30 cellular contexts compared by ENCODE assay signal in the genomic region with DNA sequence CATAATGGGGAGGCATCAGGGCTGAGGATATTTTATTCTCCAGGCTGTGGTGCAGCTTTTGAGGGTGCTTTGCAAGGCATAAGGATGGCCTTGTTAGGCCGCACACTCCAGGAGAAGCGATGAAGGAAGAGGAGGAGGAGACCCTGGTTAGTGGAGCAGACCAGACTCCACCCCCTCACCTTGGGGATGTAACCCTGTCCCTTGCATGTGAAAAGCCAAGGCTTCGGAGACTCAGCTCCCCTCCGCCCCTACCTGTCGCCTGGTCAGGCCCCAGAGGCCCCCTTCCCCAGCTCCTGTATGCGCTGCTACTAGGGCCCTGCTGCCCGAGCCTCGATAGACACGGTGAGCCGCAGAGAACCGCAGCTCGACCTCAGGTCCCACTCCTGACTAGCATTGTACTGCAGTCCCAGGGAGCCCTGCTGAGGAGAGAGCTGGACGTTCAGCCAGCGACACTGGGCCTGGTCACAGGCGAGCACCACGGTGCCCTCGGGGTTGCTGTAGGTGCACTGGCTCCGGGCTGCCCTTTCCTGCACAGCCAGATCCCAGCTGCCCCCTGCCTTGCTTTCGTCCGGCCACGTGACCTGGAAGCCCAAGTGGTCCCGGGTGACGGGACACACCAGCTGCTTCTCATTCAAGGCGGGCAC. TPM values are rescaled to one million over a fixed set of nuclear protein-coding genes. Genes with fewer than 3 reads are reported as not detected.
A peak's percentile ranks its signal among the peaks of the same experiment; 100 is the strongest.
DNase-seq lines count a peak whose midpoint lies in the region; ATAC-seq, FAIRE-seq and TF ChIP-seq lines count a peak whose summit lies in the region.
"Had no signal": no experiment of that assay in that cellular context is flagged by ENCODE, and none has a peak within 500 bp of the region (broad histone marks: within the 10 kb centered on the region; RNA-seq: fewer than 3 reads in every experiment).

No MANE protein-coding gene starts in this region.

- no peak overlapping the region for H2AFZ ChIP-seq in K562 (ENCODE audit: low read depth, low read length)
- H2AFZ ChIP-seq: PC-9 had no signal

- no peak for TF ChIP-seq CTCF in K562 (IDR thresholded peaks at IDR 0.05 in 2 of 3, conservative IDR thresholded peaks at IDR 0.05 in 1 of 3; ENCODE audit: insufficient read depth in 2 of 3, low read depth in 1 of 3, low read length in 3 of 3)
- TF ChIP-seq CTCF in ascending aorta (IDR thresholded peaks at IDR 0.05) = no peak
- TF ChIP-seq CTCF in tibial nerve (IDR thresholded peaks at IDR 0.05) = no peak
- TF ChIP-seq CTCF in thyroid gland (IDR thresholded peaks at IDR 0.05) = no peak

- peaks cover 76% of the 10 kb centered on the region for H3K4me1 ChIP-seq in BLaER1
- peaks cover 0 to 13% of the 10 kb centered on the region in 2 experiments; a peak in 2 of 5 replicates for H3K4me1 ChIP-seq in K562 (replicated peaks in 1 of 2; ENCODE audit: control insufficient read depth in 2 of 2, insufficient read depth in 2 of 2, low read length in 2 of 2)
- H3K4me1 ChIP-seq in ascending aorta = no peaks in the 10 kb centered on the region
- H3K4me1 ChIP-seq in tibial nerve = peaks cover 0 to 4% (median 0%) of the 10 kb centered on the region in 4 donors
- peaks cover 0 to 4% of the 10 kb centered on the region in 2 donors for H3K4me1 ChIP-seq in thyroid gland

- peak; percentile 86 for DNase-seq in H7
- no peak for DNase-seq in K562 (ENCODE audit: extremely low read depth in 1 of 4, low spot score in 3 of 4)
- peak; percentile 69 for DNase-seq in iPS-NIHi7 (ENCODE audit: extremely low spot score)
- DNase-seq in ascending aorta (ENCODE audit: low spot score in 2 of 2) = no peak
- DNase-seq in tibial nerve (ENCODE audit: low spot score in 2 of 2) = no peak
- no peak for DNase-seq in thyroid gland
- DNase-seq: 8988T; ACHN; CD4-positive, alpha-beta T cell; GDM1; HFFc6; MM.1S; NCI-H1417; NCI-H1694; NCI-H2029 treated with DMSO at 0.1 percent for 48 hours; NCI-H446 treated with DMSO at 0.1 percent for 48 hours; NCI-H526; NCI-H82; NK-92 treated with Interleukin-12 subunit alpha and Interleukin-12 subunit beta, amount 100 ng/mL, for 24 hours; PC-9; SHP77 had no signal

- peak overlapping the region; percentile 84 for H3K4me2 ChIP-seq in BLaER1
- no peak overlapping the region for H3K4me2 ChIP-seq in K562 (ENCODE audit: insufficient read depth, low read length)
- H3K4me2 ChIP-seq: KMS-11, PC-9 had no signal

- H3K27ac ChIP-seq in BLaER1 = peak overlapping the region; percentile 80
- H3K27ac ChIP-seq in K562 (ENCODE audit: extremely low read depth, low read depth, low read length) = no peak overlapping the region
- H3K27ac ChIP-seq in ascending aorta = no peak overlapping the region
- no peak overlapping the region for H3K27ac ChIP-seq in tibial nerve
- H3K27ac ChIP-seq in thyroid gland = no peak overlapping the region
- H3K27ac ChIP-seq: KMS-11, PC-9 had no signal

- CTCF ChIA-PET in K562 (lab: Yijun Ruan, JAX; ENCODE audit: low intra/inter-chr PET ratio) = interaction anchor here (0.9 kb wide), 1 partner anchor 560 kb away, joined by 5 read pairs; no protein-coding TSS in a partner anchor

- H3K4me3 ChIP-seq in BLaER1 = no peak overlapping the region
- H3K4me3 ChIP-seq in H7 (ENCODE audit: insufficient read depth, low read depth, low read length) = no peak overlapping the region
- H3K4me3 ChIP-seq in K562 = no peak overlapping the region
- no peak overlapping the region for H3K4me3 ChIP-seq in ascending aorta
- no peak overlapping the region for H3K4me3 ChIP-seq in tibial nerve
- H3K4me3 ChIP-seq in thyroid gland (replicated peaks in 1 of 3) = no peak overlapping the region
- H3K4me3 ChIP-seq: PC-9 had no signal

- H3K27me3 ChIP-seq in BLaER1 (no peaks in the 10 kb centered on the region), H7 (ENCODE audit: control insufficient read depth, insufficient read depth, low read length) (peaks cover 5% of the 10 kb centered on the region), K562 (ENCODE audit: control insufficient read depth in 2 of 2, insufficient read depth in 2 of 2, low read length in 2 of 2) (peaks cover 44 to 81% of the 10 kb centered on the region in 2 experiments), ascending aorta (no peaks in the 10 kb centered on the region), tibial nerve (no peaks in the 10 kb centered on the region), thyroid gland (no peaks in the 10 kb centered on the region)

- FAIRE-seq in K562 (lab: Jason Lieb, UNC) = no peak
- FAIRE-seq: GM12891, HTR-8/SVneo had no signal

- peak overlapping the region; percentile 21; the same call in 1 of the 2 replicates for H3K9ac ChIP-seq in BLaER1
- peak overlapping the region in 1 of 2 experiments; percentile 40; a peak in 1 of 4 replicates for H3K9ac ChIP-seq in K562 (ENCODE audit: insufficient read depth in 1 of 2, low read depth in 2 of 2, low read length in 2 of 2)
- H3K9ac ChIP-seq: KMS-11 had no signal

- WGBS in K562 (ENCODE audit: insufficient coverage, low coverage, missing lambda C conversion rate) = 10% methylated on average over 23 of the region's 24 CpGs
- WGBS in tibial nerve, 2 donors = 92% methylated on average over 14 to 24 of the region's 24 CpGs
- 88 to 92% methylated on average over 3 to 24 of the region's 24 CpGs for WGBS in thyroid gland, 2 donors

- no TSS peak for BruUV-seq in K562 (replicated peaks; lab: Mats Ljungman, UMichigan)

- intact Hi-C loops in K562 (cut with micrococcal nuclease) = no loop called here
- intact Hi-C loops in ascending aorta (cut with DNase I) = no loop called here
- intact Hi-C loops in thyroid gland (cut with DNase I) = loop anchor here (5.0 kb wide), 1 partner anchor 56 kb away; the partner anchor contains the start of gene GP5

- H3K9me1 ChIP-seq in K562 (ENCODE audit: control insufficient read depth, insufficient read depth, low read length) = no peaks in the 10 kb centered on the region

- H3K79me2 ChIP-seq in K562 (ENCODE audit: control insufficient read depth, insufficient read depth, low read length) = no peaks in the 10 kb centered on the region

- in situ Hi-C loops in K562 (cut with MboI) = loop anchor here (25.0 kb wide), 1 partner anchor 1879 kb away; no protein-coding TSS in a partner anchor

- TF ChIP-seq EP300 in K562 (IDR thresholded peaks at IDR 0.05; ENCODE audit: low read length) (no peak), tibial nerve (IDR thresholded peaks at IDR 0.05) (no peak)

- POLR2A ChIA-PET in K562 (lab: Yijun Ruan, JAX) = interaction anchor here (0.6 kb wide), 1 partner anchor 596 kb away, joined by 3 read pairs; no protein-coding TSS in a partner anchor

- TF ChIP-seq RAD21 in K562 (CRISPR knock-in tag; conservative IDR thresholded peaks at IDR 0.05 in 1 of 2, IDR thresholded peaks at IDR 0.05 in 1 of 2) = no peak

- TF ChIP-seq POLR2A in K562 (conservative IDR thresholded peaks at IDR 0.05) = no peak
- no peak for TF ChIP-seq POLR2A in tibial nerve (IDR thresholded peaks at IDR 0.05)
- no peak for TF ChIP-seq POLR2A in thyroid gland (IDR thresholded peaks at IDR 0.05)

- H4K20me1 ChIP-seq in BLaER1 = no peaks in the 10 kb centered on the region
- H4K20me1 ChIP-seq in K562 (replicated peaks; ENCODE audit: control insufficient read depth, insufficient read depth, low read length) = peaks cover 3% of the 10 kb centered on the region

- ATAC-seq in K562 = no peak
- no peak for ATAC-seq in HG02759 (IDR thresholded peaks at IDR 0.05; ENCODE audit: unreplicated experiment)

- H3K36me3 ChIP-seq in BLaER1 = no peaks in the 10 kb centered on the region
- H3K36me3 ChIP-seq in H7 (replicated peaks; ENCODE audit: control insufficient read depth, insufficient read depth, low read length) = no peaks in the 10 kb centered on the region
- H3K36me3 ChIP-seq in K562 (ENCODE audit: control insufficient read depth, insufficient read depth, low read length) = no peaks in the 10 kb centered on the region
- no peaks in the 10 kb centered on the region for H3K36me3 ChIP-seq in ascending aorta
- H3K36me3 ChIP-seq in tibial nerve = no peaks in the 10 kb centered on the region
- no peaks in the 10 kb centered on the region for H3K36me3 ChIP-seq in thyroid gland

- H3K9me3 ChIP-seq in BLaER1 (no peaks in the 10 kb centered on the region), K562 (replicated peaks; ENCODE audit: control insufficient read depth, insufficient read depth, low read depth, low read length) (no peaks in the 10 kb centered on the region), ascending aorta (no peaks in the 10 kb centered on the region), tibial nerve (no peaks in the 10 kb centered on the region), thyroid gland (no peaks in the 10 kb centered on the region)

RNA-seq across cellular contexts. Expression of gene CPN2, which starts 10.2 kb away (rescaled TPM):
- total RNA-seq in H7 (2014; rRNA removed; shearing (Covaris generic)) = 0.21 TPM in 1 of 2 replicates, not detected in the other
- not detected in 2 replicates for total RNA-seq in K562 (2011; cell fraction: chromatin; rRNA removed; ENCODE audit: low replicate concordance)
- not detected in 2 replicates for total RNA-seq in K562 (2011; cell fraction: nucleolus; rRNA removed)
- not detected in 2 replicates for total RNA-seq in K562 (2011; cell fraction: nucleoplasm; rRNA removed)
- total RNA-seq in K562 (2014; rRNA removed) (not detected in 2 replicates), K562 (2014; rRNA removed; fragmentation: Illumina TruSeq; extraction: Trizol) (not detected in 2 replicates), K562 (2015; rRNA removed; fragmentation: Illumina TruSeq; extraction: Trizol) (not detected in 2 replicates), K562 (2021) (not detected in 2 replicates), ascending aorta (not detected), tibial nerve (not detected), thyroid gland (not detected)
- polyA plus RNA-seq in K562 (2011; rRNA removed) (not detected in 2 replicates), K562 (2014; fragmentation: Illumina TruSeq; extraction: Trizol) (not detected in 2 replicates), K562 (2014; fragmentation: Nextera tagmentation; extraction: Ambion mirVana) (not detected), K562 (2014; rRNA removed) (not detected in 2 replicates)
- polyA plus RNA-seq in K562 (2011; cell fraction: cytosol; rRNA removed) = 0.04 TPM in 1 of 2 replicates, not detected in the other
- not detected in 2 replicates for polyA plus RNA-seq in K562 (2011; cell fraction: nucleus; rRNA removed)
- 0.06 TPM in 1 of 2 replicates, not detected in the other for polyA plus RNA-seq in K562 (2012)
- not detected in 2 replicates for polyA minus RNA-seq in K562 (2011; rRNA and poly(A)+ RNA removed)
- not detected in 2 replicates for polyA minus RNA-seq in K562 (2011; cell fraction: cytosol; rRNA and poly(A)+ RNA removed)
- not detected in 2 replicates for polyA minus RNA-seq in K562 (2011; cell fraction: nucleus; rRNA and poly(A)+ RNA removed)
- total RNA-seq: CD4-positive, alpha-beta T cell; H4; PC-9; RPMI7951; SK-MEL-5 had no signal
- polyA plus RNA-seq: BJ had no signal

RNA-seq across cellular contexts. Expression of gene LRRC15, which starts 28.7 kb away (rescaled TPM):
- total RNA-seq in H7 (2014; rRNA removed; shearing (Covaris generic)) = 0.18 and 0.21 TPM in 2 replicates
- total RNA-seq in K562 (2011; cell fraction: chromatin; rRNA removed; ENCODE audit: low replicate concordance) = not detected in 2 replicates
- total RNA-seq in K562 (2011; cell fraction: nucleolus; rRNA removed) = not detected in 2 replicates
- total RNA-seq in K562 (2011; cell fraction: nucleoplasm; rRNA removed) = not detected in 2 replicates
- total RNA-seq in K562 (2014; rRNA removed) (not detected in 2 replicates), K562 (2014; rRNA removed; fragmentation: Illumina TruSeq; extraction: Trizol) (not detected in 2 replicates), K562 (2015; rRNA removed; fragmentation: Illumina TruSeq; extraction: Trizol) (not detected in 2 replicates), K562 (2021) (not detected in 2 replicates), ascending aorta (not detected), tibial nerve (not detected), thyroid gland (1 to 10 TPM in 3 of 4 donors, under 1 TPM in 1; 0.79 to 6.7 (median 1.4) TPM)
- polyA plus RNA-seq in K562 (2011; rRNA removed) (0.01 TPM in 1 of 2 replicates, not detected in the other), K562 (2014; fragmentation: Illumina TruSeq; extraction: Trizol) (not detected in 2 replicates), K562 (2014; fragmentation: Nextera tagmentation; extraction: Ambion mirVana) (not detected), K562 (2014; rRNA removed) (not detected in 2 replicates)
- not detected in 2 replicates for polyA plus RNA-seq in K562 (2011; cell fraction: cytosol; rRNA removed)
- not detected in 2 replicates for polyA plus RNA-seq in K562 (2011; cell fraction: nucleus; rRNA removed)
- polyA plus RNA-seq in K562 (2012) = not detected in 2 replicates
- not detected in 2 replicates for polyA minus RNA-seq in K562 (2011; rRNA and poly(A)+ RNA removed)
- polyA minus RNA-seq in K562 (2011; cell fraction: cytosol; rRNA and poly(A)+ RNA removed) = not detected in 2 replicates
- not detected in 2 replicates for polyA minus RNA-seq in K562 (2011; cell fraction: nucleus; rRNA and poly(A)+ RNA removed)
- total RNA-seq: CD4-positive, alpha-beta T cell; PC-9; SK-MEL-5 had no signal

RNA-seq across cellular contexts. Expression of gene GP5, which starts 58.2 kb away (rescaled TPM):
- total RNA-seq in H7 (2014; rRNA removed; shearing (Covaris generic)) = not detected in 2 replicates
- total RNA-seq in K562 (2011; cell fraction: chromatin; rRNA removed; ENCODE audit: low replicate concordance) = 0.14 and 0.23 TPM in 2 replicates
- 0.26 and 0.33 TPM in 2 replicates for total RNA-seq in K562 (2011; cell fraction: nucleolus; rRNA removed)
- total RNA-seq in K562 (2011; cell fraction: nucleoplasm; rRNA removed) = 0.15 and 0.23 TPM in 2 replicates
- total RNA-seq in K562 (2014; rRNA removed) (0.04 TPM in 1 of 2 replicates, not detected in the other), K562 (2014; rRNA removed; fragmentation: Illumina TruSeq; extraction: Trizol) (not detected in 2 replicates), K562 (2015; rRNA removed; fragmentation: Illumina TruSeq; extraction: Trizol) (0.04 TPM in 1 of 2 replicates, not detected in the other), K562 (2021) (0.09 TPM in 1 of 2 replicates, not detected in the other), ascending aorta (0.11 TPM), tibial nerve (not detected), thyroid gland (1 to 10 TPM in 1 of 4 donors, under 1 TPM in 3; 0.39 to 1.2 (median 0.74) TPM)
- polyA plus RNA-seq in K562 (2011; rRNA removed) (0.01 and 0.03 TPM in 2 replicates), K562 (2014; fragmentation: Illumina TruSeq; extraction: Trizol) (not detected in 2 replicates), K562 (2014; fragmentation: Nextera tagmentation; extraction: Ambion mirVana) (not detected), K562 (2014; rRNA removed) (0.04 and 0.08 TPM in 2 replicates)
- polyA plus RNA-seq in K562 (2011; cell fraction: cytosol; rRNA removed) = 0.03 TPM in 1 of 2 replicates, not detected in the other
- not detected in 2 replicates for polyA plus RNA-seq in K562 (2011; cell fraction: nucleus; rRNA removed)
- polyA plus RNA-seq in K562 (2012) = not detected in 2 replicates
- 0.18 TPM in 1 of 2 replicates, not detected in the other for polyA minus RNA-seq in K562 (2011; rRNA and poly(A)+ RNA removed)
- polyA minus RNA-seq in K562 (2011; cell fraction: cytosol; rRNA and poly(A)+ RNA removed) = not detected in 2 replicates
- polyA minus RNA-seq in K562 (2011; cell fraction: nucleus; rRNA and poly(A)+ RNA removed) = 0.13 and 0.22 TPM in 2 replicates
- total RNA-seq: H4, PC-9, RPMI7951, SK-MEL-5 had no signal
- polyA plus RNA-seq: BJ had no signal

Comparison
In these comparisons a context has a peak if more than half of its experiments do, and no peak if none do; other contexts are left out.
1. DNase-seq: peak in H7 (single experiment) and iPS-NIHi7 (single experiment); none in K562 (0 of 4), ascending aorta (0 of 2), tibial nerve (0 of 2) and thyroid gland (0 of 2).